In the genomic region with DNA sequence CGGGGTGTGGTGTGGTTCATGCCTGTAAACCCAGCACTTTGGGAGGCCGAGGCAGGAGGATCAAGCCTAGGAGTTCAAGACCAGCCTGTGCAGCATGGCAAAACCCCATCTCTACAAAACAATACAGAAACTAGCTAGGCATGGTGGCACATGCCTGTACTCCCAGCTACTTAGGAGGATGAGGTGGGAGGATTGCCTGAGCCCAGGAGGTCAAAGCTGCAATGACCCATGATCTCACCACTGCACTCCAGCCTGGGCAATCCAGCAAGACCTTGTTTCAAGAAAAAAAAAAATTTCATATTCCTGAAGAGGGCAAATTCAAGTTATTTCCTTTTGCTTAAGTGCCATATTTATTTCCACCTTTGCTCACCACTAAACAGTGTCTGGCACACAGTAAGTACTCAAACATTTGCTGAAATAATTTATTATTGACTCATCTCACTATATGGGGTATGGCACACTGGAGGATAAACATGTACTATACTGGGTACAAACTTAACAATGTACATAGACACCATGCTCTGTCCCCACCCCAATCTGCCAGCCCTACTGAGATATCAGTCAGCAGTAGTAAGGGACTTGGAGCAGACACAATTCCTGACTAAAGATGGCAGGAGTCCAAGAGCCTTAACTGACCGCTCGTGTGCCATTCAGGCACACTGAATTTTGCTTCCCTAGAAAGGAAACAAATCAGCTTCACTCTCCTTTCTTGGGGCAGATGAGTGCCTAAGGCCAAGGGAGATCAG, we compare ENCODE assay signal across 12 cellular contexts. TPM values are rescaled to one million over a fixed set of nuclear protein-coding genes. Genes with fewer than 3 reads are reported as not detected.
DNase-seq lines count a peak whose midpoint lies in the region; ATAC-seq, FAIRE-seq and TF ChIP-seq lines count a peak whose summit lies in the region.
"Had no signal": no experiment of that assay in that cellular context is flagged by ENCODE, and none has a peak within 500 bp of the region (broad histone marks: within the 10 kb centered on the region; RNA-seq: fewer than 3 reads in every experiment).

No MANE protein-coding gene starts in this region.

- H3K4me1 Mint-ChIP-seq in CD8-positive, alpha-beta memory T cell: peaks cover 11 to 25% (median 22%) of the 10 kb centered on the region in 3 donors
- H3K4me1 Mint-ChIP-seq in activated CD4-positive, alpha-beta memory T cell treated with anti-CD3 and anti-CD28 coated beads, Interleukin-2, amount 10 ng/mL, durations not matched to agents 7 days and 5 days: peaks cover 4% of the 10 kb centered on the region

- H3K9ac ChIP-seq in endothelial cell of umbilical vein (replicated peaks; ENCODE audit: extremely low read depth, insufficient read depth, low read length) (no peak overlapping the region), muscle layer of colon (ENCODE audit: low read length) (no peak overlapping the region)

- FAIRE-seq in endothelial cell of umbilical vein (lab: Jason Lieb, UNC): peak; percentile 67
- FAIRE-seq: TTC549 had no signal

- H3K9me3 ChIP-seq in CD8-positive, alpha-beta memory T cell (ENCODE audit: low read length): no peaks in the 10 kb centered on the region
- no peaks in the 10 kb centered on the region for H3K9me3 ChIP-seq in endothelial cell of umbilical vein (replicated peaks; ENCODE audit: control insufficient read depth, insufficient read depth, low read length)
- H3K9me3 ChIP-seq in muscle layer of colon (ENCODE audit: low read length): no peaks in the 10 kb centered on the region

- H3K9me3 Mint-ChIP-seq in CD8-positive, alpha-beta memory T cell: no peaks in the 10 kb centered on the region
- H3K9me3 Mint-ChIP-seq in activated CD4-positive, alpha-beta memory T cell treated with anti-CD3 and anti-CD28 coated beads, Interleukin-2, amount 10 ng/mL, durations not matched to agents 7 days and 5 days: no peaks in the 10 kb centered on the region
- H3K9me3 Mint-ChIP-seq: naive thymus-derived CD8-positive, alpha-beta T cell had no signal

- intact Hi-C loops in endothelial cell of umbilical vein (cut with micrococcal nuclease): no loop called here

- BruUV-seq in endothelial cell of umbilical vein (replicated peaks; lab: Mats Ljungman, UMichigan): no TSS peak

- H3K4me3 ChIP-seq in CD8-positive, alpha-beta memory T cell (ENCODE audit: low read length): no peak overlapping the region
- no peak overlapping the region for H3K4me3 ChIP-seq in endothelial cell of umbilical vein (replicated peaks in 1 of 3; ENCODE audit: insufficient read depth in 1 of 3, low read depth in 1 of 3, low read length in 3 of 3)
- H3K4me3 ChIP-seq in muscle layer of colon (ENCODE audit: low read depth in 1 of 2, low read length in 2 of 2): no peak overlapping the region
- H3K4me3 ChIP-seq: coronary artery had no signal

- TF ChIP-seq CTCF in endothelial cell of umbilical vein (IDR thresholded peaks at IDR 0.05; ENCODE audit: extremely low read depth in 1 of 2, insufficient read depth in 1 of 2, low read depth in 1 of 2, low read length in 2 of 2): no peak

- H3K27me3 Mint-ChIP-seq in CD8-positive, alpha-beta memory T cell: no peaks in the 10 kb centered on the region
- no peaks in the 10 kb centered on the region for H3K27me3 Mint-ChIP-seq in activated CD4-positive, alpha-beta memory T cell treated with anti-CD3 and anti-CD28 coated beads, Interleukin-2, amount 10 ng/mL, durations not matched to agents 7 days and 5 days
- H3K27me3 Mint-ChIP-seq: naive thymus-derived CD8-positive, alpha-beta T cell had no signal

- no peak overlapping the region for H3K4me2 ChIP-seq in endothelial cell of umbilical vein (ENCODE audit: insufficient read depth, low read length)

- H3K27me3 ChIP-seq in CD8-positive, alpha-beta memory T cell (ENCODE audit: insufficient read depth, low read length, poor library complexity, severe bottlenecking): no peaks in the 10 kb centered on the region
- H3K27me3 ChIP-seq in endothelial cell of umbilical vein (ENCODE audit: control insufficient read depth in 2 of 2, insufficient read depth in 2 of 2, low read length in 2 of 2): no peaks in the 10 kb centered on the region
- no peaks in the 10 kb centered on the region for H3K27me3 ChIP-seq in muscle layer of colon (ENCODE audit: control insufficient read depth in 1 of 2, insufficient read depth in 2 of 2, low read length in 2 of 2)

- H3K27ac Mint-ChIP-seq in CD8-positive, alpha-beta memory T cell: peak overlapping the region in 5 of 8 donors; percentile 14 to 70 (median 56)
- H3K27ac Mint-ChIP-seq in activated CD4-positive, alpha-beta memory T cell treated with anti-CD3 and anti-CD28 coated beads, Interleukin-2, amount 10 ng/mL, durations not matched to agents 7 days and 5 days: no peak overlapping the region

- no peak for DNase-seq in CD8-positive, alpha-beta memory T cell
- DNase-seq in NCI-H2196 (lab: John Stamatoyannopoulos, UW; ENCODE audit: unreplicated experiment) (peak; percentile 72), endothelial cell of umbilical vein (ENCODE audit: low read depth, low spot score) (peak; percentile 78)
- DNase-seq in activated CD4-positive, alpha-beta T cell treated with anti-CD3 and anti-CD28 coated beads, Interleukin-2, amount 50 U/mL, for 48 hours: no peak
- DNase-seq in activated CD4-positive, alpha-beta memory T cell treated with anti-CD3 and anti-CD28 coated beads, Interleukin-2, amount 10 ng/mL, durations not matched to agents 7 days and 5 days: no peak
- DNase-seq in stimulated activated CD4-positive, alpha-beta T cell treated with anti-CD3 and anti-CD28 coated beads, Interleukin-1b, Interleukin-23, amount 100 ng/mL, for 48 hours: no peak
- DNase-seq: DND-41; naive thymus-derived CD8-positive, alpha-beta T cell had no signal

- H4K20me1 ChIP-seq in endothelial cell of umbilical vein (replicated peaks; ENCODE audit: control insufficient read depth, extremely low read depth, insufficient read depth, low read length): no peaks in the 10 kb centered on the region

- CTCF ChIA-PET in CD8-positive, alpha-beta memory T cell (lab: Charles Lee): interaction anchor here (1.3 to 3.8 kb wide), 2 partner anchors 13 to 44 kb away, joined by 4 to 37 read pairs; no protein-coding TSS in a partner anchor
- CTCF ChIA-PET in endothelial cell of umbilical vein (lab: Charles Lee): interaction anchor here (1.3 to 6.7 kb wide), 6 partner anchors 10 to 45 kb away, joined by 3 to 52 read pairs (median 7); a partner anchor contains a TSS
- CTCF ChIA-PET in activated CD4-positive, alpha-beta memory T cell treated with anti-CD3 and anti-CD28 coated beads, Interleukin-2, amount 10 ng/mL, durations not matched to agents 7 days and 5 days (lab: Charles Lee): interaction anchor here (1.2 to 2.2 kb wide), 5 partner anchors 10 to 15 kb away, joined by 3 to 15 read pairs (median 4); a partner anchor contains a TSS

- no peak overlapping the region for H3K4me3 Mint-ChIP-seq in CD8-positive, alpha-beta memory T cell
- no peak overlapping the region for H3K4me3 Mint-ChIP-seq in activated CD4-positive, alpha-beta memory T cell treated with anti-CD3 and anti-CD28 coated beads, Interleukin-2, amount 10 ng/mL, durations not matched to agents 7 days and 5 days
- H3K4me3 Mint-ChIP-seq: naive thymus-derived CD8-positive, alpha-beta T cell had no signal

- no peak for TF ChIP-seq POLR2A in endothelial cell of umbilical vein (IDR thresholded peaks at IDR 0.05; ENCODE audit: low read depth, low read length)

- POLR2A ChIA-PET in CD8-positive, alpha-beta memory T cell (lab: Charles Lee): interaction anchor here (0.5 kb wide), 1 partner anchor 191 kb away, joined by 6 read pairs; a partner anchor contains a TSS
- POLR2A ChIA-PET in endothelial cell of umbilical vein (lab: Charles Lee): interaction anchor here (1.2 kb wide), 1 partner anchor 23 kb away, joined by 3 read pairs; no protein-coding TSS in a partner anchor
- POLR2A ChIA-PET in activated CD4-positive, alpha-beta memory T cell treated with anti-CD3 and anti-CD28 coated beads, Interleukin-2, amount 10 ng/mL, durations not matched to agents 7 days and 5 days (lab: Charles Lee): interaction anchor here (1.0 kb wide), 1 partner anchor 21 kb away, joined by 3 read pairs; no protein-coding TSS in a partner anchor

- H3K36me3 Mint-ChIP-seq in CD8-positive, alpha-beta memory T cell: peaks cover 0 to 74% (median 11%) of the 10 kb centered on the region in 3 donors
- H3K36me3 Mint-ChIP-seq in activated CD4-positive, alpha-beta memory T cell treated with anti-CD3 and anti-CD28 coated beads, Interleukin-2, amount 10 ng/mL, durations not matched to agents 7 days and 5 days (ENCODE audit: low read depth): peaks cover 27% of the 10 kb centered on the region

- no peaks in the 10 kb centered on the region for H3K4me1 ChIP-seq in CD8-positive, alpha-beta memory T cell (ENCODE audit: insufficient read depth, low read length)
- peaks cover 9% of the 10 kb centered on the region for H3K4me1 ChIP-seq in endothelial cell of umbilical vein (ENCODE audit: control insufficient read depth, extremely low read depth, insufficient read depth, low read length)
- H3K4me1 ChIP-seq in muscle layer of colon (ENCODE audit: insufficient read depth, low read length): peaks cover 20% of the 10 kb centered on the region

- peaks cover 22% of the 10 kb centered on the region for H3K36me3 ChIP-seq in CD8-positive, alpha-beta memory T cell (ENCODE audit: insufficient read depth, low read length)
- H3K36me3 ChIP-seq in endothelial cell of umbilical vein (ENCODE audit: control insufficient read depth in 2 of 2, extremely low read depth in 1 of 2, insufficient read depth in 2 of 2, low read length in 2 of 2): peaks cover 12 to 22% of the 10 kb centered on the region in 2 experiments
- peaks cover 37% of the 10 kb centered on the region for H3K36me3 ChIP-seq in muscle layer of colon (ENCODE audit: insufficient read depth, low read length)

- dilution Hi-C loops in endothelial cell of umbilical vein (cut with MboI; ENCODE audit: extremely low pct_ligation_motif_present, low sequenced_read_pairs): no loop called here

- no peak overlapping the region for H3K27ac ChIP-seq in CD8-positive, alpha-beta memory T cell (ENCODE audit: low read depth, low read length)
- H3K27ac ChIP-seq in endothelial cell of umbilical vein (ENCODE audit: insufficient read depth, low read depth, low read length) (peak overlapping the region; percentile 2), muscle layer of colon (ENCODE audit: low read depth, low read length) (peak overlapping the region; percentile 57)
- H3K27ac ChIP-seq: coronary artery had no signal

- no peak overlapping the region for H2AFZ ChIP-seq in endothelial cell of umbilical vein (ENCODE audit: low read depth, low read length)

- no peaks in the 10 kb centered on the region for H3K9me1 ChIP-seq in endothelial cell of umbilical vein (replicated peaks; ENCODE audit: control insufficient read depth, extremely low read depth, insufficient read depth, low read length)

- ATAC-seq in GM21360 (IDR thresholded peaks at IDR 0.05; ENCODE audit: unreplicated experiment): no peak
- ATAC-seq: naive thymus-derived CD8-positive, alpha-beta T cell had no signal

- peaks cover 8% of the 10 kb centered on the region for H3K79me2 ChIP-seq in endothelial cell of umbilical vein (ENCODE audit: control insufficient read depth, insufficient read depth, low read length)

RNA-seq across cellular contexts. Expression of a gene that starts 15.5 kb away (rescaled TPM):
- total RNA-seq in CD8-positive, alpha-beta memory T cell: 100 to 1,000 TPM; 102 to 113 TPM
- polyA plus RNA-seq in CD8-positive, alpha-beta memory T cell: 163 TPM
- total RNA-seq in endothelial cell of umbilical vein: 50.5 and 62.5 TPM in 2 replicates
- polyA plus RNA-seq in endothelial cell of umbilical vein: 24.3 and 28.0 TPM in 2 replicates
- 41.3 and 44.5 TPM in 2 replicates for polyA plus RNA-seq in endothelial cell of umbilical vein (2011; cell fraction: cytosol; rRNA removed)
- polyA plus RNA-seq in endothelial cell of umbilical vein (2011; cell fraction: nucleus; rRNA removed): 35.8 and 55.2 TPM in 2 replicates
- 40.8 and 41.2 TPM in 2 replicates for polyA plus RNA-seq in endothelial cell of umbilical vein (2012)
- polyA minus RNA-seq in endothelial cell of umbilical vein: 15.7 and 16.3 TPM in 2 replicates
- 14.5 TPM for polyA minus RNA-seq in endothelial cell of umbilical vein (2011; cell fraction: cytosol; rRNA and poly(A)+ RNA removed)
- polyA minus RNA-seq in endothelial cell of umbilical vein (2011; cell fraction: nucleus; rRNA and poly(A)+ RNA removed): 17.6 and 22.2 TPM in 2 replicates
- 10 to 100 TPM; 63.7 to 64.2 TPM for total RNA-seq in activated CD4-positive, alpha-beta memory T cell treated with anti-CD3 and anti-CD28 coated beads, Interleukin-2, amount 10 ng/mL, durations not matched to agents 7 days and 5 days

RNA-seq across cellular contexts. Expression of a gene that starts 24.7 kb away (rescaled TPM):
- total RNA-seq in CD8-positive, alpha-beta memory T cell: 10 to 100 TPM; 32.7 to 33.8 TPM
- polyA plus RNA-seq in CD8-positive, alpha-beta memory T cell: 11.6 TPM
- 6.3 and 7.5 TPM in 2 replicates for total RNA-seq in endothelial cell of umbilical vein
- 9.4 and 12.9 TPM in 2 replicates for polyA plus RNA-seq in endothelial cell of umbilical vein
- 5.1 and 8.2 TPM in 2 replicates for polyA plus RNA-seq in endothelial cell of umbilical vein (2011; cell fraction: cytosol; rRNA removed)
- 13.2 and 14.1 TPM in 2 replicates for polyA plus RNA-seq in endothelial cell of umbilical vein (2011; cell fraction: nucleus; rRNA removed)
- 3.3 and 3.4 TPM in 2 replicates for polyA plus RNA-seq in endothelial cell of umbilical vein (2012)
- 5.2 and 6.1 TPM in 2 replicates for polyA minus RNA-seq in endothelial cell of umbilical vein
- 16.2 TPM for polyA minus RNA-seq in endothelial cell of umbilical vein (2011; cell fraction: cytosol; rRNA and poly(A)+ RNA removed)
- polyA minus RNA-seq in endothelial cell of umbilical vein (2011; cell fraction: nucleus; rRNA and poly(A)+ RNA removed): 7.2 and 10.9 TPM in 2 replicates
- total RNA-seq in activated CD4-positive, alpha-beta memory T cell treated with anti-CD3 and anti-CD28 coated beads, Interleukin-2, amount 10 ng/mL, durations not matched to agents 7 days and 5 days: 10 to 100 TPM; 29.9 to 31.1 TPM

RNA-seq across cellular contexts. Expression of a gene that starts 55.0 kb away (rescaled TPM):
- 10 to 100 TPM; 23.4 to 25.8 TPM for total RNA-seq in CD8-positive, alpha-beta memory T cell
- polyA plus RNA-seq in CD8-positive, alpha-beta memory T cell: 6.3 TPM
- total RNA-seq in endothelial cell of umbilical vein: 18.4 and 19.6 TPM in 2 replicates
- polyA plus RNA-seq in endothelial cell of umbilical vein: 3.7 and 5.0 TPM in 2 replicates
- polyA plus RNA-seq in endothelial cell of umbilical vein (2011; cell fraction: cytosol; rRNA removed): 3.5 and 4.4 TPM in 2 replicates
- 10.6 and 12.2 TPM in 2 replicates for polyA plus RNA-seq in endothelial cell of umbilical vein (2011; cell fraction: nucleus; rRNA removed)
- 6.6 TPM in 2 replicates for polyA plus RNA-seq in endothelial cell of umbilical vein (2012)
- polyA minus RNA-seq in endothelial cell of umbilical vein: 9.1 and 9.8 TPM in 2 replicates
- 6.1 TPM for polyA minus RNA-seq in endothelial cell of umbilical vein (2011; cell fraction: cytosol; rRNA and poly(A)+ RNA removed)
- polyA minus RNA-seq in endothelial cell of umbilical vein (2011; cell fraction: nucleus; rRNA and poly(A)+ RNA removed): 17.6 and 21.3 TPM in 2 replicates
- 10 to 100 TPM; 24.2 to 25.9 TPM for total RNA-seq in activated CD4-positive, alpha-beta memory T cell treated with anti-CD3 and anti-CD28 coated beads, Interleukin-2, amount 10 ng/mL, durations not matched to agents 7 days and 5 days

RNA-seq across cellular contexts. Expression of a gene that starts 57.7 kb away (rescaled TPM):
- not detected for total RNA-seq in CD8-positive, alpha-beta memory T cell
- 0.09 TPM for polyA plus RNA-seq in CD8-positive, alpha-beta memory T cell
- total RNA-seq in endothelial cell of umbilical vein: 6.2 and 8.1 TPM in 2 replicates
- 5.2 and 5.7 TPM in 2 replicates for polyA plus RNA-seq in endothelial cell of umbilical vein
- polyA plus RNA-seq in endothelial cell of umbilical vein (2011; cell fraction: cytosol; rRNA removed): 3.2 and 4.4 TPM in 2 replicates
- 14.4 and 19.5 TPM in 2 replicates for polyA plus RNA-seq in endothelial cell of umbilical vein (2011; cell fraction: nucleus; rRNA removed)
- 3.0 and 5.0 TPM in 2 replicates for polyA plus RNA-seq in endothelial cell of umbilical vein (2012)
- polyA minus RNA-seq in endothelial cell of umbilical vein: 7.3 and 8.2 TPM in 2 replicates
- not detected for polyA minus RNA-seq in endothelial cell of umbilical vein (2011; cell fraction: cytosol; rRNA and poly(A)+ RNA removed)
- polyA minus RNA-seq in endothelial cell of umbilical vein (2011; cell fraction: nucleus; rRNA and poly(A)+ RNA removed): 5.8 and 12.9 TPM in 2 replicates
- under 1 TPM; 0.13 to 0.18 TPM for total RNA-seq in activated CD4-positive, alpha-beta memory T cell treated with anti-CD3 and anti-CD28 coated beads, Interleukin-2, amount 10 ng/mL, durations not matched to agents 7 days and 5 days
- polyA plus RNA-seq: naive thymus-derived CD8-positive, alpha-beta T cell had no signal

Comparison
In these comparisons a context has a peak if more than half of its experiments do, and no peak if none do; other contexts are left out.
1. DNase-seq: peak in NCI-H2196 (single experiment) and endothelial cell of umbilical vein (single experiment); none in CD8-positive, alpha-beta memory T cell (0 of 5), activated CD4-positive, alpha-beta T cell treated with anti-CD3 and anti-CD28 coated beads, Interleukin-2, amount 50 U/mL, for 48 hours (0 of 2), activated CD4-positive, alpha-beta memory T cell treated with anti-CD3 and anti-CD28 coated beads, Interleukin-2, amount 10 ng/mL, durations not matched to agents 7 days and 5 days (single experiment) and stimulated activated CD4-positive, alpha-beta T cell treated with anti-CD3 and anti-CD28 coated beads, Interleukin-1b, Interleukin-23, amount 100 ng/mL, for 48 hours (single experiment).